Comparison of ENCODE assay signal across 1 cellular context in the genomic region with DNA sequence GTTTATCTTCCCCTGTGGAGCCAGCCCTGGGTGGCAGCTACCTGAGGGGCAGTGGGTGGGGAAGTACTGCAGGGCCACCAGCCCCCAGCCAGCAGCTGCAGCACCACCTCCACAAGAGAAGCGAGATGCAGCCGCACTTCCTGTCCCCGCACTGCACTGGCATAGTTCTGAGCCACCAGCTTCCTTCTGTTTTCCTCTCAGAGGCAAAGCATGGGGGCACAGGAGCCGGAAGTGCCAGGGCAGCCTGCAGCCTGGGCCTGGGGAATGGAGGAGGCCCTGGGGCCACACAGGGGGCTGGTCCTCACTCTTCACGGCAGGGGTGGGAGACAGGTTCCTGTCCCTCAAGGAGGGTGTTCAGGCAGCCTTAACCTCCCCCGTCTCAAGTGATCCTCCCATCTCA.
TF ChIP-seq lines count a peak whose summit lies in the region.

No MANE protein-coding gene starts in this region.

TF ChIP-seq in K562, 482 proteins besides CTCF, POLR2A, EP300 and RAD21:
- TF ChIP-seq ZFP36 (IDR thresholded peaks at IDR 0.05; ENCODE audit: low read depth, low read length, partially characterized antibody) (no peak), POLR2G (IDR thresholded peaks at IDR 0.05; ENCODE audit: low read depth, low read length) (peak; percentile 57)
TF ChIP-seq in K562: peak in this region for 1.
